19 cellular contexts compared by ENCODE assay signal in genomic region chr6:106639812-106640211, GRCh38. TPM values are rescaled to one million over a fixed set of nuclear protein-coding genes. Genes with fewer than 3 reads are reported as not detected.
DNase-seq lines count a peak whose midpoint lies in the region; ATAC-seq and FAIRE-seq lines count a peak whose summit lies in the region.
"Had no signal": no experiment of that assay in that cellular context is flagged by ENCODE, and none has a peak within 500 bp of the region (broad histone marks: within the 10 kb centered on the region; RNA-seq: fewer than 3 reads in every experiment).

No MANE protein-coding gene starts in this region.

- H3K36me3 Mint-ChIP-seq in T-helper 17 cell (ENCODE audit: low read depth) (peaks cover 9% of the 10 kb centered on the region), naive B cell (peaks cover 27 to 36% of the 10 kb centered on the region in 2 donors)

- ATAC-seq in T-helper 17 cell (no peak), naive B cell (ENCODE audit: low read depth in 2 of 2) (no peak), HG02798 (IDR thresholded peaks at IDR 0.05; ENCODE audit: poor library complexity, unreplicated experiment) (no peak)

- H3K9ac ChIP-seq in BLaER1 treated with 17β-estradiol and CSF1 and Interleukin-3, amounts not matched to agents 10 nM and 100 nM = no peak overlapping the region

- no peak overlapping the region for H3K4me3 ChIP-seq in BLaER1 treated with 17β-estradiol and CSF1 and Interleukin-3, amounts not matched to agents 10 nM and 100 nM
- H3K4me3 ChIP-seq in MG63 = no peak overlapping the region
- H3K4me3 ChIP-seq: SJCRH30 had no signal

- no peaks in the 10 kb centered on the region for H3K27me3 ChIP-seq in BLaER1 treated with 17β-estradiol and CSF1 and Interleukin-3, amounts not matched to agents 10 nM and 100 nM
- no peaks in the 10 kb centered on the region for H3K27me3 ChIP-seq in MG63
- H3K27me3 ChIP-seq: BE2C, SJCRH30 had no signal

- peak; percentile 73 for FAIRE-seq in GM19239 (lab: Jason Lieb, UNC)
- FAIRE-seq: RCC 7860 had no signal

- H3K36me3 ChIP-seq in BLaER1 treated with 17β-estradiol and CSF1 and Interleukin-3, amounts not matched to agents 10 nM and 100 nM = peaks cover 39 to 75% (median 60%) of the 10 kb centered on the region in 11 experiments
- H3K36me3 ChIP-seq in MG63 = peaks cover 25% of the 10 kb centered on the region

- DNase-seq in GM19239 (ENCODE audit: insufficient read length, low spot score) (no peak), T-helper 17 cell (no peak), naive B cell (no peak), DMS53 treated with DMSO at 0.1 percent for 48 hours (lab: John Stamatoyannopoulos, UW; ENCODE audit: unreplicated experiment) (no peak), MG63 (no peak)
- DNase-seq: ACHN; BE2C; CD8-positive, alpha-beta memory T cell; KG1; NCI-H1105 treated with DMSO at 0.1 percent for 48 hours; NCI-H187; NCI-H446; NCI-H748 treated with DMSO at 0.1 percent for 48 hours; SJCRH30; SW 1271 had no signal

- peaks cover 0 to 40% (median 13%) of the 10 kb centered on the region in 11 experiments; a peak in 15 of 22 replicates for H4K20me1 ChIP-seq in BLaER1 treated with 17β-estradiol and CSF1 and Interleukin-3, amounts not matched to agents 10 nM and 100 nM

- H3K27ac Mint-ChIP-seq in T-helper 17 cell (no peak overlapping the region), naive B cell (peak overlapping the region; percentile 84 to 97 (median 90))

- H3K4me2 ChIP-seq in BLaER1 treated with 17β-estradiol and CSF1 and Interleukin-3, amounts not matched to agents 10 nM and 100 nM = peak overlapping the region; percentile 18 to 98 (median 60); a peak in 18 of 22 replicates

- no peaks in the 10 kb centered on the region for H3K27me3 Mint-ChIP-seq in T-helper 17 cell
- H3K27me3 Mint-ChIP-seq in naive B cell = no peaks in the 10 kb centered on the region
- H3K27me3 Mint-ChIP-seq: CD8-positive, alpha-beta memory T cell had no signal

- peaks cover 41 to 53% (median 44%) of the 10 kb centered on the region in 10 experiments for H3K4me1 ChIP-seq in BLaER1 treated with 17β-estradiol and CSF1 and Interleukin-3, amounts not matched to agents 10 nM and 100 nM
- H3K4me1 ChIP-seq: BE2C, SJCRH30 had no signal

- no peak overlapping the region for H3K27ac ChIP-seq in BLaER1 treated with 17β-estradiol and CSF1 and Interleukin-3, amounts not matched to agents 10 nM and 100 nM
- H3K27ac ChIP-seq: HL-60, SJCRH30 had no signal

- peaks cover 0 to 2% (median 0%) of the 10 kb centered on the region in 7 donors for H3K9me3 Mint-ChIP-seq in naive B cell
- H3K9me3 Mint-ChIP-seq: CD8-positive, alpha-beta memory T cell had no signal

- peak overlapping the region; percentile 56 for H3K4me3 Mint-ChIP-seq in T-helper 17 cell
- H3K4me3 Mint-ChIP-seq in naive B cell = peak overlapping the region; percentile 29 to 88 (median 74)
- H3K4me3 Mint-ChIP-seq: CD8-positive, alpha-beta memory T cell had no signal

- H3K9me3 ChIP-seq in BLaER1 treated with 17β-estradiol and CSF1 and Interleukin-3, amounts not matched to agents 10 nM and 100 nM (replicated peaks in 1 of 11) = peaks cover 0 to 37% (median 24%) of the 10 kb centered on the region in 11 experiments; a peak in 16 of 22 replicates
- H3K9me3 ChIP-seq in T-helper 17 cell (ENCODE audit: control insufficient read depth, low read length, poor library complexity, severe bottlenecking) (no peaks in the 10 kb centered on the region), MG63 (no peaks in the 10 kb centered on the region)
- H3K9me3 ChIP-seq: BE2C, SJCRH30 had no signal

- H3K4me1 Mint-ChIP-seq in T-helper 17 cell (peaks cover 32% of the 10 kb centered on the region), naive B cell (peaks cover 42 to 60% (median 56%) of the 10 kb centered on the region in 3 donors)

RNA-seq across cellular contexts. Expression of gene QRSL1, which starts 10.4 kb away (rescaled TPM):
- 10 to 100 TPM; 11.9 to 12.5 TPM for total RNA-seq in T-helper 17 cell
- 10 to 100 TPM; 82.0 to 97.2 (median 88.6) TPM for polyA plus RNA-seq in naive B cell (ENCODE audit: low read depth in 6 of 6)
- total RNA-seq in MG63 (2014; rRNA removed; shearing (Covaris generic); ENCODE audit: low replicate concordance) = 11.9 and 14.0 TPM in 2 replicates

RNA-seq across cellular contexts. Expression of gene RTN4IP1, which starts 10.5 kb away (rescaled TPM):
- 1 to 10 TPM; 3.1 to 5.4 TPM for total RNA-seq in T-helper 17 cell
- 10 to 100 TPM; 14.1 to 38.8 (median 18.1) TPM for polyA plus RNA-seq in naive B cell (ENCODE audit: low read depth in 6 of 6)
- 8.6 and 10.5 TPM in 2 replicates for total RNA-seq in MG63 (2014; rRNA removed; shearing (Covaris generic); ENCODE audit: low replicate concordance)
